Comparison of ENCODE assay signal across 1 cellular context in genomic region chr15:59688888-59689625, GRCh38.
TF ChIP-seq lines count a peak whose summit lies in the region.

A gene with protein sequence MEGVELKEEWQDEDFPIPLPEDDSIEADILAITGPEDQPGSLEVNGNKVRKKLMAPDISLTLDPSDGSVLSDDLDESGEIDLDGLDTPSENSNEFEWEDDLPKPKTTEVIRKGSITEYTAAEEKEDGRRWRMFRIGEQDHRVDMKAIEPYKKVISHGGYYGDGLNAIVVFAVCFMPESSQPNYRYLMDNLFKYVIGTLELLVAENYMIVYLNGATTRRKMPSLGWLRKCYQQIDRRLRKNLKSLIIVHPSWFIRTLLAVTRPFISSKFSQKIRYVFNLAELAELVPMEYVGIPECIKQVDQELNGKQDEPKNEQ (minus strand): TSS chr15:59689320. CDS start chr15:59682457, 6,863 bp downstream.

TF ChIP-seq in WTC11, 78 proteins besides CTCF, POLR2A, EP300 and RAD21 (continued from another document):
- TF ChIP-seq, protein P1, sequence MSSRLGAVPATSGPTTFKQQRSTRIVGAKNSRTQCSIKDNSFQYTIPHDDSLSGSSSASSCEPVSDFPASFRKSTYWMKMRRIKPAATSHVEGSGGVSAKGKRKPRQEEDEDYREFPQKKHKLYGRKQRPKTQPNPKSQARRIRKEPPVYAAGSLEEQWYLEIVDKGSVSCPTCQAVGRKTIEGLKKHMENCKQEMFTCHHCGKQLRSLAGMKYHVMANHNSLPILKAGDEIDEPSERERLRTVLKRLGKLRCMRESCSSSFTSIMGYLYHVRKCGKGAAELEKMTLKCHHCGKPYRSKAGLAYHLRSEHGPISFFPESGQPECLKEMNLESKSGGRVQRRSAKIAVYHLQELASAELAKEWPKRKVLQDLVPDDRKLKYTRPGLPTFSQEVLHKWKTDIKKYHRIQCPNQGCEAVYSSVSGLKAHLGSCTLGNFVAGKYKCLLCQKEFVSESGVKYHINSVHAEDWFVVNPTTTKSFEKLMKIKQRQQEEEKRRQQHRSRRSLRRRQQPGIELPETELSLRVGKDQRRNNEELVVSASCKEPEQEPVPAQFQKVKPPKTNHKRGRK (CRISPR knock-in tag; IDR thresholded peaks at IDR 0.05; ENCODE audit: borderline replicate concordance), result no peak
- TF ChIP-seq TP53 (CRISPR knock-in tag; IDR thresholded peaks at IDR 0.05) (peak; percentile 61; the same call in 1 of the 2 replicates), TEAD4 (CRISPR knock-in tag; IDR thresholded peaks at IDR 0.05) (no peak), ZNF281 (CRISPR knock-in tag; IDR thresholded peaks at IDR 0.05) (no peak; the same call in 1 of the 2 replicates)
